Comparison of ENCODE assay signal across 9 cellular contexts in genomic region chr18:77056399-77057015, GRCh38.
DNase-seq lines count a peak whose midpoint lies in the region; ATAC-seq and TF ChIP-seq lines count a peak whose summit lies in the region.
"Had no signal": no experiment of that assay in that cellular context is flagged by ENCODE, and none has a peak within 500 bp of the region (broad histone marks: within the 10 kb centered on the region; RNA-seq: fewer than 3 reads in every experiment).

No MANE protein-coding gene starts in this region.

- no peak for TF ChIP-seq RAD21 in SK-N-SH (IDR thresholded peaks at IDR 0.05; ENCODE audit: low read length)

- H3K4me1 ChIP-seq in stomach smooth muscle (ENCODE audit: control insufficient read depth, insufficient read depth, low read length) = peaks cover 35% of the 10 kb centered on the region
- H3K4me1 ChIP-seq in SK-N-SH (ENCODE audit: control insufficient read depth in 1 of 2, insufficient read depth in 2 of 2, low read depth in 1 of 2, low read length in 1 of 2) = peaks cover 5 to 9% of the 10 kb centered on the region in 2 experiments; a peak in 2 of 4 replicates

- POLR2A ChIA-PET in SK-N-SH (lab: Yijun Ruan, JAX) = no interaction called here

- no peaks in the 10 kb centered on the region for H3F3A ChIP-seq in SK-N-SH (replicated peaks; ENCODE audit: insufficient read depth)

- H3K27me3 ChIP-seq in stomach smooth muscle (ENCODE audit: control insufficient read depth in 1 of 2, insufficient read depth in 2 of 2, low read length in 2 of 2) (no peaks in the 10 kb centered on the region), SK-N-SH (ENCODE audit: insufficient read depth) (no peaks in the 10 kb centered on the region)
- H3K27me3 ChIP-seq: SJSA1 had no signal

- H3K27ac ChIP-seq in stomach smooth muscle (ENCODE audit: low read length) = peak overlapping the region; percentile 46
- H3K27ac ChIP-seq in SK-N-SH (ENCODE audit: low read depth in 2 of 2, low read length in 1 of 2) = no peak overlapping the region
- H3K27ac ChIP-seq: SJSA1 had no signal

- H3K4me2 ChIP-seq in SK-N-SH = no peak overlapping the region

- H3K36me3 ChIP-seq in stomach smooth muscle (ENCODE audit: control insufficient read depth in 2 of 2, insufficient read depth in 2 of 2, low read length in 2 of 2) (peaks cover 3 to 4% of the 10 kb centered on the region in 2 donors), SK-N-SH (replicated peaks in 1 of 2; ENCODE audit: control insufficient read depth in 1 of 2, insufficient read depth in 2 of 2, low read length in 1 of 2) (no peaks in the 10 kb centered on the region)
- H3K36me3 ChIP-seq: SJSA1 had no signal

- H3K4me3 ChIP-seq in stomach smooth muscle (ENCODE audit: low read length in 2 of 2) = no peak overlapping the region
- no peak overlapping the region for H3K4me3 ChIP-seq in SK-N-SH (ENCODE audit: low read depth in 2 of 2, low read length in 1 of 2)
- H3K4me3 ChIP-seq: SJSA1 had no signal

- H3K9me3 Mint-ChIP-seq in activated naive CD4-positive, alpha-beta T cell treated with anti-CD3 and anti-CD28 coated beads, Interleukin-2, amount 50 U/mL, for 72 hours = no peaks in the 10 kb centered on the region

- WGBS in SK-N-SH (ENCODE audit: low lambda C conversion rate) = 87% methylated on average over 11 of the region's 20 CpGs

- no peaks in the 10 kb centered on the region for H3K79me2 ChIP-seq in SK-N-SH (ENCODE audit: insufficient read depth)

- H3K27ac Mint-ChIP-seq in activated naive CD4-positive, alpha-beta T cell treated with anti-CD3 and anti-CD28 coated beads, Interleukin-2, amount 50 U/mL, for 72 hours = peak overlapping the region; percentile 97 to 99

- no peak for ATAC-seq in activated naive CD4-positive, alpha-beta T cell treated with anti-CD3 and anti-CD28 coated beads, Interleukin-2, amount 50 U/mL, for 72 hours
- ATAC-seq in left colon = peak; percentile 79

- no peaks in the 10 kb centered on the region for H4K20me1 ChIP-seq in SK-N-SH (ENCODE audit: insufficient read depth)

- H3K9me3 ChIP-seq in stomach smooth muscle (ENCODE audit: control insufficient read depth in 2 of 2, low read length in 2 of 2) (no peaks in the 10 kb centered on the region), SK-N-SH (no peaks in the 10 kb centered on the region)
- H3K9me3 ChIP-seq: SJSA1 had no signal

- intact Hi-C loops in left colon (cut with DNase I, micrococcal nuclease) = no loop called here

- TF ChIP-seq CTCF in SK-N-SH (IDR thresholded peaks at IDR 0.05) = no peak

- TF ChIP-seq EP300 in SK-N-SH (IDR thresholded peaks at IDR 0.05; ENCODE audit: borderline replicate concordance in 1 of 2, low read depth in 1 of 2, low read length in 1 of 2) = no peak

- H3K36me3 Mint-ChIP-seq in activated naive CD4-positive, alpha-beta T cell treated with anti-CD3 and anti-CD28 coated beads, Interleukin-2, amount 50 U/mL, for 72 hours = peaks cover 14 to 24% of the 10 kb centered on the region in 2 donors

- no peak overlapping the region for H2AFZ ChIP-seq in SK-N-SH (ENCODE audit: low read depth)

- H3K9ac ChIP-seq in stomach smooth muscle (ENCODE audit: low read length in 2 of 2) (no peak overlapping the region), SK-N-SH (no peak overlapping the region)

- CTCF ChIA-PET in SK-N-SH (lab: Yijun Ruan, JAX) = interaction anchor here (1.1 to 3.2 kb wide), 4 partner anchors 13 to 594 kb away, joined by 3 to 17 read pairs (median 4); no protein-coding TSS in a partner anchor

- DNase-seq in NCI-H510A treated with DMSO at 0.1 percent for 48 hours (lab: John Stamatoyannopoulos, UW) (peak; percentile 81), NCI-H510A (lab: John Stamatoyannopoulos, UW) (no peak), left colon (peak in 1 of 2 donors; percentile 69), NCI-H1048 (lab: John Stamatoyannopoulos, UW) (no peak), SK-N-SH (no peak), inferior parietal cortex (ENCODE audit: extremely low spot score) (no peak)
- no peak for DNase-seq in activated naive CD4-positive, alpha-beta T cell treated with anti-CD3 and anti-CD28 coated beads, Interleukin-2, amount 50 U/mL, for 72 hours (ENCODE audit: low spot score in 2 of 2)

- H3K9me2 ChIP-seq in SK-N-SH = no peaks in the 10 kb centered on the region

TF ChIP-seq in SK-N-SH, 30 proteins besides CTCF, POLR2A, EP300 and RAD21:
- TF ChIP-seq FOXM1 (IDR thresholded peaks at IDR 0.05; ENCODE audit: low read depth) = no peak
- no peak for TF ChIP-seq PBX3 (IDR thresholded peaks at IDR 0.05)
- TF ChIP-seq CHD2 (IDR thresholded peaks at IDR 0.05; ENCODE audit: low read length, partially characterized antibody) = no peak
- no peak for TF ChIP-seq USF2 (IDR thresholded peaks at IDR 0.05; ENCODE audit: borderline replicate concordance, low read depth, low read length)
- no peak for TF ChIP-seq POLR2AphosphoS5 (IDR thresholded peaks at IDR 0.05; ENCODE audit: low read depth, low read length)
